In the genomic region with DNA sequence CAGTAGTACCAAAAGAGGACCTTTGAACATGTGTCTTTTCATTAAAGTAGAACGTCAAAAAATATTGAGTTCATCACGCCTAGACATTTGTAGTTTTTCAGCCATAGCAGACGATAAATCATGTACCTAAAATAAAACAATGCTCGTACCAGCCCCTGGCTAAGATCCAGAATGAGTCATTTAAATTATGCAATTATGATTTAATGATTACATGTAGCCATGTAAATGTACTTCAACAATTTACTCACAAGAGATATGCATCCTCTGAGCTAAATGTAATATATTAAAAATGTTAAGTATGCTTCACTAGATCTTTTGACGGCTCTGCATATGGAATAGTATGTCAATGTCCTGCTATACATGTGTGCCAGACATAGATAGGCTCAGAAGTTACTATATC, we compare ENCODE assay signal across 14 cellular contexts.
DNase-seq lines count a peak whose midpoint lies in the region; ATAC-seq and TF ChIP-seq lines count a peak whose summit lies in the region.
"Had no signal": no experiment of that assay in that cellular context is flagged by ENCODE, and none has a peak within 500 bp of the region (broad histone marks: within the 10 kb centered on the region; RNA-seq: fewer than 3 reads in every experiment).

No MANE protein-coding gene starts in this region.

- no peak overlapping the region for H3K27ac Mint-ChIP-seq in stimulated activated naive CD8-positive, alpha-beta T cell treated with anti-CD3 and anti-CD28 coated beads, Interleukin-15, amount 100 ng/mL, for 72 hours
- H3K27ac Mint-ChIP-seq: B cell; CD4-positive, alpha-beta T cell had no signal

- no peak overlapping the region for H3K27ac ChIP-seq in foreskin keratinocyte

- H3K9me3 Mint-ChIP-seq in stimulated activated naive CD8-positive, alpha-beta T cell treated with anti-CD3 and anti-CD28 coated beads, Interleukin-15, amount 100 ng/mL, for 72 hours: peaks cover 4 to 8% of the 10 kb centered on the region in 2 donors

- DNase-seq in HS-5 (ENCODE audit: low read depth) (peak; percentile 2), NCI-H69 (lab: John Stamatoyannopoulos, UW) (peak; percentile 44), amniotic epithelial cell (ENCODE audit: low read depth) (peak; percentile 1), foreskin keratinocyte (peak; percentile 46 to 76), RPMI8226 (no peak)
- DNase-seq in stimulated activated naive CD8-positive, alpha-beta T cell treated with anti-CD3 and anti-CD28 coated beads, Interleukin-15, amount 100 ng/mL, for 72 hours: no peak
- DNase-seq: C1 segment of cervical spinal cord; Calu3; CD4-positive, alpha-beta T cell; DMS 273 treated with DMSO at 0.1 percent for 48 hours; GOT3 had no signal

- peak; percentile 75 for ATAC-seq in foreskin keratinocyte
- ATAC-seq in stimulated activated naive CD8-positive, alpha-beta T cell treated with anti-CD3 and anti-CD28 coated beads, Interleukin-15, amount 100 ng/mL, for 72 hours: no peak
- no peak for ATAC-seq in HG03045 (IDR thresholded peaks at IDR 0.05; ENCODE audit: unreplicated experiment)

- H3K27me3 Mint-ChIP-seq in stimulated activated naive CD8-positive, alpha-beta T cell treated with anti-CD3 and anti-CD28 coated beads, Interleukin-15, amount 100 ng/mL, for 72 hours: no peaks in the 10 kb centered on the region
- H3K27me3 Mint-ChIP-seq: B cell; CD4-positive, alpha-beta T cell had no signal

- H3K27me3 ChIP-seq in foreskin keratinocyte: no peaks in the 10 kb centered on the region

- TF ChIP-seq CTCF in foreskin keratinocyte (conservative IDR thresholded peaks at IDR 0.05): no peak

- peaks cover 9% of the 10 kb centered on the region for H3K4me1 ChIP-seq in foreskin keratinocyte
- H3K4me1 ChIP-seq: HAP-1 had no signal

- H3K4me1 Mint-ChIP-seq in stimulated activated naive CD8-positive, alpha-beta T cell treated with anti-CD3 and anti-CD28 coated beads, Interleukin-15, amount 100 ng/mL, for 72 hours: no peaks in the 10 kb centered on the region
- H3K4me1 Mint-ChIP-seq: B cell had no signal

- no peak overlapping the region for H3K4me3 Mint-ChIP-seq in stimulated activated naive CD8-positive, alpha-beta T cell treated with anti-CD3 and anti-CD28 coated beads, Interleukin-15, amount 100 ng/mL, for 72 hours
- H3K4me3 Mint-ChIP-seq: B cell; CD4-positive, alpha-beta T cell had no signal

Comparison
In these comparisons a context has a peak if more than half of its experiments do, and no peak if none do; other contexts are left out.
1. DNase-seq: peak in HS-5 (single experiment), NCI-H69 (single experiment), amniotic epithelial cell (single experiment) and foreskin keratinocyte (2 of 2); none in stimulated activated naive CD8-positive, alpha-beta T cell treated with anti-CD3 and anti-CD28 coated beads, Interleukin-15, amount 100 ng/mL, for 72 hours (0 of 2) and RPMI8226 (single experiment).